ENCODE assay signal across 8 cellular contexts in genomic region chr11:87290304-87290922, GRCh38.
DNase-seq lines count a peak whose midpoint lies in the region; ATAC-seq, FAIRE-seq and TF ChIP-seq lines count a peak whose summit lies in the region.

No MANE protein-coding gene starts in this region.

- H3K27me3 ChIP-seq in PC-9 (ENCODE audit: insufficient read depth, low read depth): no peaks in the 10 kb centered on the region

- no peak overlapping the region for H2AFZ ChIP-seq in PC-9

- no peaks in the 10 kb centered on the region for H3K27me3 Mint-ChIP-seq in nephron progenitor cell (ENCODE audit: low read depth, poor library complexity)

- TF ChIP-seq CTCF in PC-9 (conservative IDR thresholded peaks at IDR 0.05) (peak; percentile 90), epithelial cell of proximal tubule (conservative IDR thresholded peaks at IDR 0.05; ENCODE audit: low read depth, low read length) (peak; percentile 62), nephron progenitor cell (IDR thresholded peaks at IDR 0.05) (peak; percentile 76)

- peaks cover 22% of the 10 kb centered on the region for H3K36me3 Mint-ChIP-seq in nephron progenitor cell (ENCODE audit: low read depth)

- H4K20me1 ChIP-seq in PC-9 (ENCODE audit: insufficient read depth): peaks cover 5% of the 10 kb centered on the region; the same call in 1 of the 2 replicates

- H3K4me3 ChIP-seq in PC-9 (no peak overlapping the region), epithelial cell of proximal tubule (ENCODE audit: low read depth, low read length) (no peak overlapping the region)

- no peaks in the 10 kb centered on the region for H3K9me3 ChIP-seq in PC-9 (ENCODE audit: insufficient read depth, low read depth)

- no peak overlapping the region for H3K27ac Mint-ChIP-seq in nephron progenitor cell

- H3K9me2 ChIP-seq in PC-9 (ENCODE audit: insufficient read depth): no peaks in the 10 kb centered on the region

- H3K9me3 Mint-ChIP-seq in nephron progenitor cell: peaks cover 3% of the 10 kb centered on the region

- H3K4me1 Mint-ChIP-seq in nephron progenitor cell: peaks cover 12% of the 10 kb centered on the region

- H3K4me3 Mint-ChIP-seq in nephron progenitor cell: no peak overlapping the region

- peaks cover 15% of the 10 kb centered on the region for H3F3A ChIP-seq in PC-9 (ENCODE audit: insufficient read depth, low read depth)

- no TSS peak for BruUV-seq in PC-9 (replicated peaks; lab: Mats Ljungman, UMichigan)

- no peak overlapping the region for H3K4me2 ChIP-seq in PC-9

- FAIRE-seq in GM12892 (lab: Jason Lieb, UNC): no peak

- POLR2A ChIA-PET in PC-9 (lab: Charles Lee; ENCODE audit: unreplicated experiment): no interaction called here

- no peaks in the 10 kb centered on the region for H3K79me2 ChIP-seq in PC-9 (ENCODE audit: low read depth)

- ATAC-seq in HG03469 (IDR thresholded peaks at IDR 0.05; ENCODE audit: unreplicated experiment) (no peak), GM18861 (IDR thresholded peaks at IDR 0.05; ENCODE audit: unreplicated experiment) (no peak)

- CTCF ChIA-PET in PC-9 (lab: Charles Lee): interaction anchor here (0.9 kb wide), 1 partner anchor 293 kb away, joined by 3 read pairs; no protein-coding TSS in a partner anchor

- no peak overlapping the region for H3K27ac ChIP-seq in PC-9

- in situ Hi-C loops in KBM-7 (cut with MboI; ENCODE audit: low pct_unique_long_range_greater_than_20kb, low sequenced_read_pairs): loop anchor here (25.0 kb wide), 1 partner anchor 353 kb away; no protein-coding TSS in a partner anchor

- intact Hi-C loops in PC-9 (cut with micrococcal nuclease; ENCODE audit: unreplicated experiment): loop anchor here (1.0 to 10.0 kb wide), 5 partner anchors 312 to 926 kb away; partner anchors contain the start of gene FZD4

- H3K4me1 ChIP-seq in PC-9 (replicated peaks; ENCODE audit: insufficient read depth): no peaks in the 10 kb centered on the region

- no peak for TF ChIP-seq POLR2A in GM12892 (IDR thresholded peaks at IDR 0.05; ENCODE audit: low read depth, low read length)

- no peaks in the 10 kb centered on the region for H3K36me3 ChIP-seq in PC-9 (ENCODE audit: low read depth)

- DNase-seq in GM03348 (ENCODE audit: low spot score) (peak; percentile 65), KBM-7 (peak; percentile 53), PC-9 (peak in 1 of 2 experiments; percentile 63), epithelial cell of proximal tubule (ENCODE audit: low read depth) (no peak), nephron progenitor cell (peak; percentile 11), GM12892 (ENCODE audit: insufficient read length) (no peak)

Comparison
In these comparisons a context has a peak if more than half of its experiments do, and no peak if none do; other contexts are left out.
1. DNase-seq: peak in GM03348 (single experiment), KBM-7 (single experiment) and nephron progenitor cell (single experiment); none in epithelial cell of proximal tubule (single experiment) and GM12892 (single experiment).
2. Peak in every context shown above with its lines, with median percentiles within 50 percentile points of each other: CTCF ChIP-seq.